In genomic region chr11:98732947-98733346, GRCh38 we compare ENCODE assay signal across 21 cellular contexts.
"Had no signal": no experiment of that assay in that cellular context is flagged by ENCODE, and none has a peak within 500 bp of the region (broad histone marks: within the 10 kb centered on the region; RNA-seq: fewer than 3 reads in every experiment).

No MANE protein-coding gene starts in this region.

- FAIRE-seq: endometrium had no signal

- H3K4me1 ChIP-seq: colonic mucosa, esophagus muscularis mucosa, gastrocnemius medialis, heart right ventricle, left lung, lower lobe of right lung had no signal

- H3K27ac ChIP-seq: colonic mucosa, esophagus muscularis mucosa, gastrocnemius medialis, heart right ventricle, left lung, lower lobe of right lung had no signal

- H3K27ac Mint-ChIP-seq: dendritic cell treated with granulocyte-macrophage colony-stimulating factor and Interleukin-4, amounts not matched to agents 40 ng/mL and 50 ng/mL, for 4 days; effector memory CD8-positive, alpha-beta T cell; endodermal cell; immature natural killer cell; memory B cell had no signal

- H3K36me3 Mint-ChIP-seq: memory B cell had no signal

- H3K36me3 ChIP-seq: colonic mucosa, esophagus muscularis mucosa, gastrocnemius medialis, heart right ventricle, left lung, lower lobe of right lung had no signal

- H3K4me1 Mint-ChIP-seq: endodermal cell, immature natural killer cell, memory B cell had no signal

- H3K27me3 ChIP-seq: colonic mucosa, esophagus muscularis mucosa, gastrocnemius medialis, heart right ventricle, left lung had no signal

- ATAC-seq: effector memory CD8-positive, alpha-beta T cell; gastrocnemius medialis; heart right ventricle; left lung; left ventricle myocardium superior; lower lobe of right lung had no signal

- DNase-seq: colonic mucosa; cortex of kidney; effector CD8-positive, alpha-beta T cell; effector memory CD8-positive, alpha-beta T cell; endodermal cell; foreskin melanocyte; gastrocnemius medialis; glutamatergic neuron; head of caudate nucleus; heart right ventricle; hippocampal formation; immature natural killer cell; left cardiac atrium; left lung; left ventricle myocardium superior; lower lobe of right lung; midbrain had no signal

- H3K9me3 ChIP-seq: colonic mucosa, esophagus muscularis mucosa, gastrocnemius medialis, lower lobe of right lung had no signal

- H3K4me3 Mint-ChIP-seq: dendritic cell treated with granulocyte-macrophage colony-stimulating factor and Interleukin-4, amounts not matched to agents 40 ng/mL and 50 ng/mL, for 4 days; effector memory CD8-positive, alpha-beta T cell; endodermal cell; immature natural killer cell; memory B cell had no signal

- H3K27me3 Mint-ChIP-seq: dendritic cell treated with granulocyte-macrophage colony-stimulating factor and Interleukin-4, amounts not matched to agents 40 ng/mL and 50 ng/mL, for 4 days; effector memory CD8-positive, alpha-beta T cell; memory B cell had no signal

- H3K4me3 ChIP-seq: colonic mucosa, esophagus muscularis mucosa, gastrocnemius medialis, heart right ventricle, left lung, lower lobe of right lung had no signal
